ENCODE assay signal across 28 cellular contexts in genomic region chr10:8041284-8042031, GRCh38. TPM values are rescaled to one million over a fixed set of nuclear protein-coding genes. Genes with fewer than 3 reads are reported as not detected.
"Had no signal": no experiment of that assay in that cellular context is flagged by ENCODE, and none has a peak within 500 bp of the region (broad histone marks: within the 10 kb centered on the region; RNA-seq: fewer than 3 reads in every experiment).

No MANE protein-coding gene starts in this region.

- H3K4me3 ChIP-seq: left ventricle myocardium inferior, ovary, psoas muscle, SK-N-MC, stomach, suprapubic skin, transverse colon, uterus had no signal

- ATAC-seq: activated CD4-positive, alpha-beta T cell treated with anti-CD3 and anti-CD28 coated beads for 36 hours; activated CD8-positive, alpha-beta memory T cell treated with anti-CD3 and anti-CD28 coated beads, Interleukin-2, amount 10 ng/mL, durations not matched to agents 7 days and 5 days; activated CD8-positive, alpha-beta T cell treated with anti-CD3 and anti-CD28 coated beads for 36 hours; activated T-helper 17 cell treated with anti-CD3 and anti-CD28 coated beads, Interleukin-2, amount 50 U/mL, for 72 hours; natural killer cell; psoas muscle; right cardiac atrium had no signal

- H3K4me3 Mint-ChIP-seq: activated CD4-positive, alpha-beta T cell treated with anti-CD3 and anti-CD28 coated beads for 36 hours; activated CD8-positive, alpha-beta memory T cell treated with anti-CD3 and anti-CD28 coated beads, Interleukin-2, amount 10 ng/mL, durations not matched to agents 7 days and 5 days; activated CD8-positive, alpha-beta T cell treated with anti-CD3 and anti-CD28 coated beads for 36 hours; mesothelial cell of epicardium had no signal

- H3K9me3 ChIP-seq: left ventricle myocardium inferior, ovary, psoas muscle, stomach, suprapubic skin, transverse colon, uterus had no signal

- FAIRE-seq: endometrium had no signal

- H3K9me3 Mint-ChIP-seq: activated CD8-positive, alpha-beta T cell treated with anti-CD3 and anti-CD28 coated beads for 36 hours; mesothelial cell of epicardium had no signal

- DNase-seq: activated CD8-positive, alpha-beta memory T cell treated with anti-CD3 and anti-CD28 coated beads, Interleukin-2, amount 10 ng/mL, durations not matched to agents 7 days and 5 days; activated CD8-positive, alpha-beta T cell treated with anti-CD3 and anti-CD28 coated beads for 36 hours; activated naive CD4-positive, alpha-beta T cell; activated T-cell treated with anti-CD3 and anti-CD28 coated beads for 4 hours; anterior cingulate cortex; erythroblast; foreskin fibroblast; immature natural killer cell; left ventricle myocardium inferior; natural killer cell; ovary; psoas muscle; right cardiac atrium; stimulated activated CD4-positive, alpha-beta T cell treated with anti-CD3 and anti-CD28 coated beads, Interleukin-12 subunit alpha, Interleukin-12 subunit beta, amount 100 ng/mL, for 4 hours; stomach; SW 1271; T-helper 9 cell; transverse colon; uterus had no signal

- H3K36me3 Mint-ChIP-seq: brain, immature natural killer cell, mesothelial cell of epicardium had no signal

- H3K4me1 ChIP-seq: uterus had no signal

- H3K36me3 ChIP-seq: left ventricle myocardium inferior, ovary, stomach, suprapubic skin, transverse colon, uterus had no signal

- H3K27ac ChIP-seq: left ventricle myocardium inferior, ovary, psoas muscle, SK-N-MC, stomach, suprapubic skin, transverse colon, uterus had no signal

- H3K27ac Mint-ChIP-seq: activated CD4-positive, alpha-beta T cell treated with anti-CD3 and anti-CD28 coated beads for 36 hours; activated CD8-positive, alpha-beta memory T cell treated with anti-CD3 and anti-CD28 coated beads, Interleukin-2, amount 10 ng/mL, durations not matched to agents 7 days and 5 days; activated CD8-positive, alpha-beta T cell treated with anti-CD3 and anti-CD28 coated beads for 36 hours; activated T-helper 17 cell treated with anti-CD3 and anti-CD28 coated beads, Interleukin-2, amount 50 U/mL, for 72 hours; mesothelial cell of epicardium had no signal

- H3K27me3 ChIP-seq: ovary had no signal

RNA-seq across cellular contexts. Expression of gene GATA3, which starts 13.0 kb away (rescaled TPM):
- total RNA-seq: chondrocyte, fibroblast of lung had no signal
- polyA plus RNA-seq: fibroblast of lung had no signal
